32 cellular contexts compared by ENCODE assay signal in the genomic region with DNA sequence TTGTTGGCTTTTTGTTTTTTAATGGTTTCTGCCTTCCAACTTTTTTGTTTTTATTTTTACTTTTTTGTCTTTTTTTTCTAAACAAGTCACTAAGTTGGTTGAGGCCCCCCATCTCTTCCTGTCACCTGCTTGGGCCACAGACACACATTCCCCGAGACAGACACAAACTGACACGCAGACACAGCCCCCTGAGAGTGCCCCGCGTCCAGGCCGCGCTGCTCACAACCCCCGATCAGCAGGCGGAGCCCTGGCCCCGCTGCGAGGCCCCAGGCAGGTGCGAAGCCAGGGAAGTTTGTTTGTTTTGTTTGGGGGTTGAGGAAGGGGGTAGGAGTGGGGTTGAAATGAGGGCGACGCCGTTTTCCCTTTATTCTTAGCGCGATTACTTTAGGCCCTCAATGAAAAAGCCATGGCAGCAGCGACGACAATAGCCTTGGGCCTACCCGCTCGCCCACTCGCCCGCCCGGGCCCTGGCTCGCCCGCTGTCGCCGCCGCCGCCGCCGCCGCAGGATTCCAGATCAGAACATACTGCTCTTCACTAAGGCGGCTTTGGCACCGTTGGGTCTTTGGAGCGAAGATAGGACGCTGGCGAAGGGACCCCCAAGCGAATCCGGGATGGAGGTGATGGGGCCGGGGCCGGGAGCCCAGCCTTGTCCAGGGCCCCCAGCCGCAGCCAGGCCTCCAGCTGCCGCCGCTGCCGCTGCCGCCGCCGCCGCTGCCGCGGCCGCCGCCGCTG. TPM values are rescaled to one million over a fixed set of nuclear protein-coding genes. Genes with fewer than 3 reads are reported as not detected.
DNase-seq lines count a peak whose midpoint lies in the region; ATAC-seq and TF ChIP-seq lines count a peak whose summit lies in the region.
"Had no signal": no experiment of that assay in that cellular context is flagged by ENCODE, and none has a peak within 500 bp of the region (broad histone marks: within the 10 kb centered on the region; RNA-seq: fewer than 3 reads in every experiment).

No MANE protein-coding gene starts in this region.

- H3K9me3 ChIP-seq in ES-I3 (ENCODE audit: control insufficient read depth, insufficient read depth, low read length) (no peaks in the 10 kb centered on the region), HUES6 (ENCODE audit: control insufficient read depth, insufficient read depth, low read depth, low read length) (peaks cover 5% of the 10 kb centered on the region; the same call in 1 of the 2 replicates)
- H3K9me3 ChIP-seq: MG63, uterus had no signal

- H3K36me3 ChIP-seq in ES-I3 (ENCODE audit: insufficient read depth, low read length) (no peaks in the 10 kb centered on the region), HUES6 (ENCODE audit: control insufficient read depth, insufficient read depth, low read length) (no peaks in the 10 kb centered on the region)
- H3K36me3 ChIP-seq: MG63, uterus had no signal

- H3K4me3 Mint-ChIP-seq in glutamatergic neuron (ENCODE audit: unreplicated experiment): peak overlapping the region; percentile 77
- H3K4me3 Mint-ChIP-seq in neural crest cell: peak overlapping the region; percentile 70
- H3K4me3 Mint-ChIP-seq: activated CD8-positive, alpha-beta memory T cell treated with anti-CD3 and anti-CD28 coated beads, Interleukin-2, amount 10 ng/mL, durations not matched to agents 7 days and 5 days; activated T-helper 1 cell treated with anti-CD3 and anti-CD28 coated beads, Interleukin-12 subunit alpha, Interleukin-12 subunit beta, Interleukin-2, Interleukin-4 antibody, amounts not matched to agents 30 ng/mL and 10 ng/mL and 1 ng/mL, durations not matched to agents 14 hours and 24 hours and 36 hours; CD4-positive, CD25-positive, alpha-beta regulatory T cell; stimulated activated naive CD8-positive, alpha-beta T cell treated with anti-CD3 and anti-CD28 coated beads, Interleukin-15, amount 100 ng/mL, for 72 hours had no signal

- H3K9ac ChIP-seq in ES-I3 (ENCODE audit: low read depth, low read length) (peak overlapping the region; percentile 10; the same call in 1 of the 2 replicates), HUES6 (ENCODE audit: low read length) (no peak overlapping the region)

- H3K36me3 Mint-ChIP-seq in glutamatergic neuron (ENCODE audit: unreplicated experiment) (peaks cover 13% of the 10 kb centered on the region), neural crest cell (ENCODE audit: low read depth) (peaks cover 14% of the 10 kb centered on the region)
- H3K36me3 Mint-ChIP-seq: CD4-positive, CD25-positive, alpha-beta regulatory T cell had no signal

- H3K27me3 Mint-ChIP-seq in glutamatergic neuron (ENCODE audit: unreplicated experiment) (peaks cover 48% of the 10 kb centered on the region), neural crest cell (ENCODE audit: low read depth) (peaks cover 96% of the 10 kb centered on the region)

- DNase-seq in glutamatergic neuron (peak; percentile 39), neural crest cell (ENCODE audit: low read depth, low spot score) (no peak), NCI-H526 treated with DMSO at 0.1 percent for 48 hours (lab: John Stamatoyannopoulos, UW) (no peak)
- DNase-seq: activated CD8-positive, alpha-beta memory T cell treated with anti-CD3 and anti-CD28 coated beads, Interleukin-2, amount 10 ng/mL, durations not matched to agents 7 days and 5 days; activated naive CD4-positive, alpha-beta T cell treated with anti-CD3 and anti-CD28 coated beads, Interleukin-2, amount 50 U/mL, for 16 hours; CD4-positive, CD25-positive, alpha-beta regulatory T cell; effector memory CD4-positive, alpha-beta T cell; erythroblast; HCEC 1CT; head of caudate nucleus; KG1; MG63; naive B cell; NCI-H1417 treated with DMSO at 0.1 percent for 48 hours; NCI-H2107; Right ventricle myocardium superior; stimulated activated naive CD8-positive, alpha-beta T cell treated with anti-CD3 and anti-CD28 coated beads, Interleukin-15, amount 100 ng/mL, for 72 hours; SW 1271; T1000; uterus had no signal

- H3K27me3 ChIP-seq in HUES6 (ENCODE audit: control insufficient read depth, insufficient read depth, low read length): peaks cover 100% of the 10 kb centered on the region
- H3K27me3 ChIP-seq: MG63 had no signal

- no peak for TF ChIP-seq CTCF in glutamatergic neuron (IDR thresholded peaks at IDR 0.05; ENCODE audit: partially characterized antibody, unreplicated experiment)
- TF ChIP-seq CTCF in neural crest cell (conservative IDR thresholded peaks at IDR 0.05): no peak

- H3K4me1 Mint-ChIP-seq in glutamatergic neuron (ENCODE audit: low read depth, unreplicated experiment): peaks cover 12% of the 10 kb centered on the region
- H3K4me1 Mint-ChIP-seq in neural crest cell: peaks cover 32% of the 10 kb centered on the region
- H3K4me1 Mint-ChIP-seq: activated CD8-positive, alpha-beta memory T cell treated with anti-CD3 and anti-CD28 coated beads, Interleukin-2, amount 10 ng/mL, durations not matched to agents 7 days and 5 days had no signal

- H3K4me1 ChIP-seq in ES-I3 (ENCODE audit: insufficient read depth, low read length) (peaks cover 13% of the 10 kb centered on the region), HUES6 (ENCODE audit: control insufficient read depth, insufficient read depth, low read length) (peaks cover 28% of the 10 kb centered on the region)
- H3K4me1 ChIP-seq: uterus had no signal

- H3K4me3 ChIP-seq in HUES6 (ENCODE audit: low read depth, low read length): peak overlapping the region; percentile 28; the same call in 1 of the 2 replicates
- H3K4me3 ChIP-seq: GM12878, MG63, skin epidermis, uterus had no signal

- ATAC-seq in HG02852 (IDR thresholded peaks at IDR 0.05; ENCODE audit: unreplicated experiment) (no peak), GM18858 (IDR thresholded peaks at IDR 0.05; ENCODE audit: unreplicated experiment) (no peak)
- ATAC-seq: activated CD8-positive, alpha-beta memory T cell treated with anti-CD3 and anti-CD28 coated beads, Interleukin-2, amount 10 ng/mL, durations not matched to agents 7 days and 5 days; GM12878; left lobe of liver; stimulated activated naive CD8-positive, alpha-beta T cell treated with anti-CD3 and anti-CD28 coated beads, Interleukin-15, amount 100 ng/mL, for 72 hours had no signal

- no peak overlapping the region for H3K27ac ChIP-seq in HUES6 (ENCODE audit: low read depth, low read length)
- H3K27ac ChIP-seq: skin epidermis, uterus had no signal

- peaks cover 31% of the 10 kb centered on the region for H3K9me3 Mint-ChIP-seq in glutamatergic neuron (ENCODE audit: unreplicated experiment)
- H3K9me3 Mint-ChIP-seq in neural crest cell: no peaks in the 10 kb centered on the region

- H3K27ac Mint-ChIP-seq in glutamatergic neuron (ENCODE audit: unreplicated experiment): peak overlapping the region; percentile 81
- H3K27ac Mint-ChIP-seq in neural crest cell (ENCODE audit: unreplicated experiment): no peak overlapping the region
- H3K27ac Mint-ChIP-seq: activated CD8-positive, alpha-beta memory T cell treated with anti-CD3 and anti-CD28 coated beads, Interleukin-2, amount 10 ng/mL, durations not matched to agents 7 days and 5 days; CD4-positive, CD25-positive, alpha-beta regulatory T cell; naive B cell; stimulated activated naive CD8-positive, alpha-beta T cell treated with anti-CD3 and anti-CD28 coated beads, Interleukin-15, amount 100 ng/mL, for 72 hours had no signal

RNA-seq across cellular contexts. Expression of a gene that starts 3.1 kb away (rescaled TPM):
- total RNA-seq in glutamatergic neuron (ENCODE audit: unreplicated experiment): 101 TPM
- 28.4 and 28.5 TPM in 2 replicates for total RNA-seq in neural crest cell
- total RNA-seq: activated CD8-positive, alpha-beta memory T cell treated with anti-CD3 and anti-CD28 coated beads, Interleukin-2, amount 10 ng/mL, durations not matched to agents 7 days and 5 days; activated T-helper 1 cell treated with anti-CD3 and anti-CD28 coated beads, Interleukin-12 subunit alpha, Interleukin-12 subunit beta, Interleukin-2, Interleukin-4 antibody, amounts not matched to agents 30 ng/mL and 10 ng/mL and 1 ng/mL, durations not matched to agents 14 hours and 24 hours and 36 hours; CD4-positive, CD25-positive, alpha-beta regulatory T cell; Daoy; fibroblast of villous mesenchyme; GM12878; left lobe of liver; NCI-H460; omental fat pad; Right ventricle myocardium superior; uterus had no signal
